Comparison of ENCODE assay signal across 8 cellular contexts in the genomic region with DNA sequence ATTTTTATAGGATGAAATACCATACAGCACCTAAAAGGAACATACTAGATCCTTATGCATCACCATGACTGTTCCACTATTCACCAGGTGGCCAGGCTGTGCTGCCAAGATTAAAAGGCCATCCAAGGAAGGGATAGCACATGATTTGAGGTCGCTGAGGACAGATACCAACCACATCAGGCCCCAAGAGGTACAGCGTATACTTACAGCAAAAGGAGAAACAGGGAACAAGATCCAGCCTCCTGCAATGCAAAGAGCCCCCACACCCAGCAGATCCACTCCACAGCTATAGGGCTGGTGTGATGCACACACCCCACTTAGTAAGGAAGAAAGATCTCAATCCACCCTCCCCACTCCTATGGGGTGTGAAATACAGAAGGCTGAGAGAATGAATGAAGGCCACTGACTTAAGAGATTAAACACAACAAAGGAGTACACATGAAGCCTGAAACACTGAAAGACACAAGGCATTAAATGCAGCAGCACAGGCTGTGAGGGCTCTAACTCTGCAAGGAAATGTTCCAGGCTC. TPM values are rescaled to one million over a fixed set of nuclear protein-coding genes. Genes with fewer than 3 reads are reported as not detected.
A peak's percentile ranks its signal among the peaks of the same experiment; 100 is the strongest.
DNase-seq lines count a peak whose midpoint lies in the region; ATAC-seq lines count a peak whose summit lies in the region.

No MANE protein-coding gene starts in this region.

- DNase-seq in CD4-positive, alpha-beta memory T cell: peak in 1 of 5 donors; percentile 6
- DNase-seq in iPS DF 6.9 (ENCODE audit: low read depth, low spot score) (no peak), NCI-H345 (lab: John Stamatoyannopoulos, UW) (no peak)
- DNase-seq in stimulated activated effector memory CD8-positive, alpha-beta T cell treated with anti-CD3 and anti-CD28 coated beads, Interleukin-12 subunit alpha, Interleukin-12 subunit beta, amount 100 ng/mL, for 72 hours (ENCODE audit: low spot score in 2 of 2): no peak
- DNase-seq in stimulated activated CD4-positive, alpha-beta T cell treated with anti-CD3 and anti-CD28 coated beads, Interleukin-4, amount 100 ng/mL, for 4 hours: no peak

- H3K4me1 Mint-ChIP-seq in CD4-positive, alpha-beta memory T cell: peaks cover 28 to 50% (median 38%) of the 10 kb centered on the region in 4 donors
- peaks cover 16% of the 10 kb centered on the region for H3K4me1 Mint-ChIP-seq in activated T-helper 17 cell treated with anti-CD3 and anti-CD28 coated beads, Interleukin-2, amount 50 U/mL, for 72 hours
- peaks cover 20% of the 10 kb centered on the region for H3K4me1 Mint-ChIP-seq in stimulated activated effector memory CD8-positive, alpha-beta T cell treated with anti-CD3 and anti-CD28 coated beads, Interleukin-12 subunit alpha, Interleukin-12 subunit beta, amount 100 ng/mL, for 72 hours

- H3K27ac ChIP-seq in CD4-positive, alpha-beta memory T cell (ENCODE audit: low read depth, low read length): peak overlapping the region; percentile 75
- no peak overlapping the region for H3K27ac ChIP-seq in iPS DF 6.9 (ENCODE audit: low read length)

- H3K27me3 ChIP-seq in CD4-positive, alpha-beta memory T cell (ENCODE audit: insufficient read depth, low read length): no peaks in the 10 kb centered on the region
- H3K27me3 ChIP-seq in iPS DF 6.9 (ENCODE audit: control insufficient read depth, insufficient read depth, low read length): no peaks in the 10 kb centered on the region

- H3K4me3 ChIP-seq in CD4-positive, alpha-beta memory T cell (ENCODE audit: low read length in 2 of 2): peak overlapping the region; percentile 85 to 92
- H3K4me3 ChIP-seq in iPS DF 6.9 (ENCODE audit: low read length): peak overlapping the region; percentile 95; the same call in 1 of the 2 replicates

- H3K36me3 ChIP-seq in CD4-positive, alpha-beta memory T cell (ENCODE audit: insufficient read depth, low read length): no peaks in the 10 kb centered on the region
- H3K36me3 ChIP-seq in iPS DF 6.9 (ENCODE audit: control insufficient read depth, insufficient read depth, low read length): no peaks in the 10 kb centered on the region

- intact Hi-C loops in CD4-positive, alpha-beta memory T cell (cut with micrococcal nuclease): no loop called here

- POLR2A ChIA-PET in CD4-positive, alpha-beta memory T cell (lab: Charles Lee; ENCODE audit: partially characterized antibody): interaction anchor here (1.1 kb wide), 1 partner anchor 169 kb away, joined by 3 read pairs; no protein-coding TSS in a partner anchor

- CTCF ChIA-PET in CD4-positive, alpha-beta memory T cell (lab: Charles Lee; ENCODE audit: partially characterized antibody): no interaction called here

- H3K9me3 ChIP-seq in CD4-positive, alpha-beta memory T cell (ENCODE audit: control insufficient read depth in 1 of 2, low read length in 2 of 2): no peaks in the 10 kb centered on the region
- H3K9me3 ChIP-seq in iPS DF 6.9 (ENCODE audit: control insufficient read depth, insufficient read depth, low read length): no peaks in the 10 kb centered on the region

- H3K4me1 ChIP-seq in CD4-positive, alpha-beta memory T cell (ENCODE audit: insufficient read depth, low read length): peaks cover 21% of the 10 kb centered on the region
- peaks cover 2% of the 10 kb centered on the region; the same call in 1 of the 2 replicates for H3K4me1 ChIP-seq in iPS DF 6.9 (ENCODE audit: control insufficient read depth, insufficient read depth, low read length)

- H3K36me3 Mint-ChIP-seq in CD4-positive, alpha-beta memory T cell: peaks cover 21 to 23% of the 10 kb centered on the region in 2 donors
- H3K36me3 Mint-ChIP-seq in activated T-helper 17 cell treated with anti-CD3 and anti-CD28 coated beads, Interleukin-2, amount 50 U/mL, for 72 hours (ENCODE audit: low read depth): peaks cover 15% of the 10 kb centered on the region
- H3K36me3 Mint-ChIP-seq in stimulated activated effector memory CD8-positive, alpha-beta T cell treated with anti-CD3 and anti-CD28 coated beads, Interleukin-12 subunit alpha, Interleukin-12 subunit beta, amount 100 ng/mL, for 72 hours: peaks cover 6% of the 10 kb centered on the region

- peak overlapping the region; percentile 94 to 98 (median 96) for H3K4me3 Mint-ChIP-seq in CD4-positive, alpha-beta memory T cell
- peak overlapping the region; percentile 94 for H3K4me3 Mint-ChIP-seq in activated T-helper 17 cell treated with anti-CD3 and anti-CD28 coated beads, Interleukin-2, amount 50 U/mL, for 72 hours
- peak overlapping the region; percentile 89 for H3K4me3 Mint-ChIP-seq in stimulated activated effector memory CD8-positive, alpha-beta T cell treated with anti-CD3 and anti-CD28 coated beads, Interleukin-12 subunit alpha, Interleukin-12 subunit beta, amount 100 ng/mL, for 72 hours

- H3K9me3 Mint-ChIP-seq in CD4-positive, alpha-beta memory T cell: peaks cover 0 to 7% (median under 1%) of the 10 kb centered on the region in 8 donors
- H3K9me3 Mint-ChIP-seq in activated T-helper 17 cell treated with anti-CD3 and anti-CD28 coated beads, Interleukin-2, amount 50 U/mL, for 72 hours: no peaks in the 10 kb centered on the region
- no peaks in the 10 kb centered on the region for H3K9me3 Mint-ChIP-seq in stimulated activated effector memory CD8-positive, alpha-beta T cell treated with anti-CD3 and anti-CD28 coated beads, Interleukin-12 subunit alpha, Interleukin-12 subunit beta, amount 100 ng/mL, for 72 hours

- ATAC-seq in HG02884 (IDR thresholded peaks at IDR 0.05; ENCODE audit: unreplicated experiment) (peak; percentile 19), HG02763 (IDR thresholded peaks at IDR 0.05; ENCODE audit: unreplicated experiment) (no peak)
- ATAC-seq in activated T-helper 17 cell treated with anti-CD3 and anti-CD28 coated beads, Interleukin-2, amount 50 U/mL, for 72 hours (replicated peaks): no peak
- no peak for ATAC-seq in stimulated activated effector memory CD8-positive, alpha-beta T cell treated with anti-CD3 and anti-CD28 coated beads, Interleukin-12 subunit alpha, Interleukin-12 subunit beta, amount 100 ng/mL, for 72 hours

- peak overlapping the region; percentile 84 to 97 (median 94) for H3K27ac Mint-ChIP-seq in CD4-positive, alpha-beta memory T cell
- H3K27ac Mint-ChIP-seq in activated T-helper 17 cell treated with anti-CD3 and anti-CD28 coated beads, Interleukin-2, amount 50 U/mL, for 72 hours: peak overlapping the region; percentile 95
- H3K27ac Mint-ChIP-seq in stimulated activated effector memory CD8-positive, alpha-beta T cell treated with anti-CD3 and anti-CD28 coated beads, Interleukin-12 subunit alpha, Interleukin-12 subunit beta, amount 100 ng/mL, for 72 hours: peak overlapping the region; percentile 97

- no peaks in the 10 kb centered on the region for H3K27me3 Mint-ChIP-seq in CD4-positive, alpha-beta memory T cell
- H3K27me3 Mint-ChIP-seq in activated T-helper 17 cell treated with anti-CD3 and anti-CD28 coated beads, Interleukin-2, amount 50 U/mL, for 72 hours: no peaks in the 10 kb centered on the region

- WGBS in iPS DF 6.9 (ENCODE audit: insufficient coverage, insufficient read length): no CpG with 5 or more reads among the region's 2 CpGs

RNA-seq across cellular contexts. Expression of gene ZNF445, which starts 32.0 kb away (rescaled TPM):
- 10 to 100 TPM; 30.0 to 31.5 TPM for total RNA-seq in CD4-positive, alpha-beta memory T cell
- polyA plus RNA-seq in CD4-positive, alpha-beta memory T cell: 1 to 10 TPM in 1 of 2 donors, under 1 TPM in 1; 0.57 to 3.8 TPM
- 10 to 100 TPM in 1 of 2 donors, 1 to 10 TPM in 1; 8.6 to 12.1 TPM for total RNA-seq in activated T-helper 17 cell treated with anti-CD3 and anti-CD28 coated beads, Interleukin-2, amount 50 U/mL, for 72 hours

RNA-seq across cellular contexts. Expression of gene ZKSCAN7, which starts 45.5 kb away (rescaled TPM):
- total RNA-seq in CD4-positive, alpha-beta memory T cell: 1 to 10 TPM; 4.1 to 4.2 TPM
- 1 to 10 TPM in 1 of 2 donors, under 1 TPM in 1; 0.65 to 1.9 TPM for polyA plus RNA-seq in CD4-positive, alpha-beta memory T cell
- total RNA-seq in activated T-helper 17 cell treated with anti-CD3 and anti-CD28 coated beads, Interleukin-2, amount 50 U/mL, for 72 hours: 1 to 10 TPM in 1 of 2 donors, under 1 TPM in 1; 0.78 to 1.6 TPM
